Comparison of ENCODE assay signal across 11 cellular contexts in the genomic region with DNA sequence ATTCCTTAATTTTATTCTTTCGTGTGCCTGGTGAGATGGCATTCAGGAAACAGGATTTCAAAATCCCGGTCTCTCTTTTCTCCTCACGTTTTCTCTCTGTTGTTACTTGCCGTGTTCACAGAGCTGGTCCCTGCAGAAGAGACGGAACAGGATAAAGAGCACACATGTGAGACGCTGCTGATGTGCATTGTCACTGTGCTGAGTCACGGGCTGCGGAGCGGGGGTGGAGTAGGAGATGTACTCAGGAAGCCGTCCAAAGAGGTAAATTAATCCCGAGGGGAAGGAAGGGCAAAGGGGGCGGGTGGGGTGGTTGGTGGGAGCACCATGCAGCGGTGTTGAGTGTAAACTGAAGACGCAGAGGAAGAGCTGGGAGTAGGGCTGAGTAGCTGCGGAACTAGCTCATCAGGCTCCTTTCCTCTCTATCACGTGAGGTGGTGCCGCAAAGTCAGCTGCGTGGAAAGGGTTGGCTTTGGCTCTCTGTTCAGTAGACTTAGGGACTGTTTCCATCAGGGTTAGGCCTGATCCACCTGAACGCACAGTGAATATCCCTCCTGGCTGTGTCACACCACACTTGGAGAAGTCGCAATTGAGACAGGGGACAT.
A peak's percentile ranks its signal among the peaks of the same experiment; 100 is the strongest.
DNase-seq lines count a peak whose midpoint lies in the region; ATAC-seq and TF ChIP-seq lines count a peak whose summit lies in the region.
"Had no signal": no experiment of that assay in that cellular context is flagged by ENCODE, and none has a peak within 500 bp of the region (broad histone marks: within the 10 kb centered on the region; RNA-seq: fewer than 3 reads in every experiment).

No MANE protein-coding gene starts in this region.

- no peaks in the 10 kb centered on the region for H3K27me3 Mint-ChIP-seq in CD8-positive, alpha-beta memory T cell
- peaks cover 10% of the 10 kb centered on the region for H3K27me3 Mint-ChIP-seq in nephron progenitor cell (ENCODE audit: low read depth, poor library complexity)
- H3K27me3 Mint-ChIP-seq: CD4-positive, alpha-beta memory T cell had no signal

- POLR2A ChIA-PET in CD8-positive, alpha-beta memory T cell (lab: Charles Lee): no interaction called here

- no peak overlapping the region for H3K4me3 Mint-ChIP-seq in CD8-positive, alpha-beta memory T cell
- no peak overlapping the region for H3K4me3 Mint-ChIP-seq in nephron progenitor cell
- H3K4me3 Mint-ChIP-seq: CD4-positive, alpha-beta memory T cell had no signal

- no peak for DNase-seq in CD8-positive, alpha-beta memory T cell
- DNase-seq in SHP77 (lab: John Stamatoyannopoulos, UW): peak; percentile 75 to 82
- DNase-seq in fibroblast of villous mesenchyme (ENCODE audit: low read depth): peak; percentile 14
- DNase-seq in nephron progenitor cell: no peak
- DNase-seq in NCI-H2029 treated with DMSO at 0.1 percent for 48 hours (lab: John Stamatoyannopoulos, UW): no peak
- no peak for DNase-seq in effector CD8-positive, alpha-beta T cell (lab: John Stamatoyannopoulos, UW)
- DNase-seq: CD4-positive, alpha-beta memory T cell; NCI-H345 had no signal

- H3K27ac Mint-ChIP-seq in CD8-positive, alpha-beta memory T cell: peak overlapping the region in 2 of 8 donors; percentile 39 to 55
- peak overlapping the region; percentile 52 for H3K27ac Mint-ChIP-seq in nephron progenitor cell

- H3K9me3 ChIP-seq in CD8-positive, alpha-beta memory T cell (ENCODE audit: low read length): no peaks in the 10 kb centered on the region

- CTCF ChIA-PET in CD8-positive, alpha-beta memory T cell (lab: Charles Lee): no interaction called here

- H3K27me3 ChIP-seq in CD8-positive, alpha-beta memory T cell (ENCODE audit: insufficient read depth, low read length, poor library complexity, severe bottlenecking): no peaks in the 10 kb centered on the region

- peak overlapping the region; percentile 46 for H3K27ac ChIP-seq in CD8-positive, alpha-beta memory T cell (ENCODE audit: low read depth, low read length)
- H3K27ac ChIP-seq: epithelial cell of prostate had no signal

- H3K36me3 ChIP-seq in CD8-positive, alpha-beta memory T cell (ENCODE audit: insufficient read depth, low read length): peaks cover 10% of the 10 kb centered on the region

- H3K4me3 ChIP-seq in CD8-positive, alpha-beta memory T cell (ENCODE audit: low read length): no peak overlapping the region
- no peak overlapping the region for H3K4me3 ChIP-seq in fibroblast of villous mesenchyme (ENCODE audit: low read depth, low read length)

- H3K9me3 Mint-ChIP-seq in CD8-positive, alpha-beta memory T cell: peaks cover 0 to 8% (median 0%) of the 10 kb centered on the region in 5 donors
- H3K9me3 Mint-ChIP-seq in nephron progenitor cell: peaks cover 55% of the 10 kb centered on the region

- peaks cover 0 to 2% (median 0%) of the 10 kb centered on the region in 3 donors for H3K4me1 Mint-ChIP-seq in CD8-positive, alpha-beta memory T cell
- peaks cover 14% of the 10 kb centered on the region for H3K4me1 Mint-ChIP-seq in nephron progenitor cell

- TF ChIP-seq CTCF in fibroblast of villous mesenchyme (IDR thresholded peaks at IDR 0.05; ENCODE audit: insufficient read depth, low read depth, low read length) (no peak), nephron progenitor cell (IDR thresholded peaks at IDR 0.05) (no peak)

- peaks cover 17 to 79% (median 41%) of the 10 kb centered on the region in 3 donors for H3K36me3 Mint-ChIP-seq in CD8-positive, alpha-beta memory T cell
- H3K36me3 Mint-ChIP-seq in nephron progenitor cell (ENCODE audit: low read depth): peaks cover 96% of the 10 kb centered on the region

- no peak for ATAC-seq in HG03354 (IDR thresholded peaks at IDR 0.05; ENCODE audit: poor library complexity, severe bottlenecking, unreplicated experiment)
- ATAC-seq in HG03457 (IDR thresholded peaks at IDR 0.05; ENCODE audit: unreplicated experiment): no peak

- H3K4me1 ChIP-seq in CD8-positive, alpha-beta memory T cell (ENCODE audit: insufficient read depth, low read length): no peaks in the 10 kb centered on the region

Comparison
In these comparisons a context has a peak if more than half of its experiments do, and no peak if none do; other contexts are left out.
1. DNase-seq: peak in SHP77 (2 of 2) and fibroblast of villous mesenchyme (single experiment); none in CD8-positive, alpha-beta memory T cell (0 of 5), nephron progenitor cell (single experiment), NCI-H2029 treated with DMSO at 0.1 percent for 48 hours (single experiment) and effector CD8-positive, alpha-beta T cell (single experiment).